Comparison of ENCODE assay signal across 1 cellular context in genomic region chr4:35252866-35253265, GRCh38.
TF ChIP-seq lines count a peak whose summit lies in the region.

No MANE protein-coding gene starts in this region.

TF ChIP-seq in GM23338, 12 proteins besides CTCF, POLR2A, EP300 and RAD21 (continued from another document):
- TF ChIP-seq ZNF462 (CRISPR knock-in tag; IDR thresholded peaks at IDR 0.05), result no peak
- TF ChIP-seq NANOG (IDR thresholded peaks at IDR 0.05; ENCODE audit: borderline replicate concordance), result no peak
- no peak for TF ChIP-seq POLR2AphosphoS5 (IDR thresholded peaks at IDR 0.05; ENCODE audit: low read depth)
- no peak for TF ChIP-seq EZH2 (IDR thresholded peaks at IDR 0.05; ENCODE audit: low read depth, unreplicated experiment)
